10 cellular contexts compared by ENCODE assay signal in genomic region chr1:53410100-53410541, GRCh38. TPM values are rescaled to one million over a fixed set of nuclear protein-coding genes. Genes with fewer than 3 reads are reported as not detected.
DNase-seq lines count a peak whose midpoint lies in the region; ATAC-seq and TF ChIP-seq lines count a peak whose summit lies in the region.
"Had no signal": no experiment of that assay in that cellular context is flagged by ENCODE, and none has a peak within 500 bp of the region (broad histone marks: within the 10 kb centered on the region; RNA-seq: fewer than 3 reads in every experiment).

No MANE protein-coding gene starts in this region.

- no peak for TF ChIP-seq CTCF in activated B cell treated with CpG ODN at 0.5 μM for 24 hours (IDR thresholded peaks at IDR 0.05)
- no peak for TF ChIP-seq CTCF in smooth muscle cell (IDR thresholded peaks at IDR 0.05; ENCODE audit: borderline replicate concordance, insufficient read depth, poor library complexity, severe bottlenecking)

- no peaks in the 10 kb centered on the region for H3K36me3 Mint-ChIP-seq in activated B cell treated with CpG ODN at 0.5 μM for 24 hours (ENCODE audit: low read depth)

- no peak overlapping the region for H3K4me3 Mint-ChIP-seq in activated B cell treated with CpG ODN at 0.5 μM for 24 hours

- H3K4me2 ChIP-seq in smooth muscle cell: no peak overlapping the region

- H4K20me1 ChIP-seq in smooth muscle cell (ENCODE audit: low read depth): no peaks in the 10 kb centered on the region

- no peaks in the 10 kb centered on the region for H3K4me1 Mint-ChIP-seq in activated B cell treated with CpG ODN at 0.5 μM for 24 hours

- no peak overlapping the region for H2AFZ ChIP-seq in smooth muscle cell (ENCODE audit: low read depth)

- 38% methylated on average over 12 of the region's 12 CpGs for WGBS in smooth muscle cell (ENCODE audit: low lambda C conversion rate)

- DNase-seq in Daoy (ENCODE audit: low read depth): peak; percentile 79
- DNase-seq in H7: peak; percentile 54
- DNase-seq in activated B cell treated with CpG ODN at 0.5 μM for 24 hours: no peak
- peak; percentile 55 for DNase-seq in kidney glomerular epithelial cell (lab: John Stamatoyannopoulos, UW)
- DNase-seq in SHP77 treated with DMSO at 0.1 percent for 48 hours (lab: John Stamatoyannopoulos, UW): no peak
- DNase-seq in activated effector memory CD4-positive, alpha-beta T cell treated with anti-CD3 and anti-CD28 coated beads, Interleukin-2, amount 50 U/mL, for 16 hours: no peak
- DNase-seq in smooth muscle cell (lab: John Stamatoyannopoulos, UW; ENCODE audit: unreplicated experiment): no peak
- no peak for DNase-seq in NCI-H1092 (lab: John Stamatoyannopoulos, UW)
- DNase-seq: DND-41 had no signal

- H3K4me3 ChIP-seq in H7 (ENCODE audit: insufficient read depth, low read depth, low read length): no peak overlapping the region
- H3K4me3 ChIP-seq in smooth muscle cell: no peak overlapping the region

- CTCF ChIA-PET in activated B cell treated with CpG ODN at 0.5 μM for 24 hours (lab: Charles Lee): no interaction called here

- peaks cover 27% of the 10 kb centered on the region for H3K27me3 Mint-ChIP-seq in activated B cell treated with CpG ODN at 0.5 μM for 24 hours

- H3K9ac ChIP-seq in smooth muscle cell (ENCODE audit: low read depth): no peak overlapping the region

- no peaks in the 10 kb centered on the region for H3K79me2 ChIP-seq in smooth muscle cell (ENCODE audit: low read depth)

- ATAC-seq in activated B cell treated with CpG ODN at 0.5 μM for 24 hours (ENCODE audit: low read depth): peak; percentile 62

- intact Hi-C loops in activated B cell treated with CpG ODN at 0.5 μM for 24 hours (cut with micrococcal nuclease): no loop called here

- H3K9me3 Mint-ChIP-seq in activated B cell treated with CpG ODN at 0.5 μM for 24 hours: no peaks in the 10 kb centered on the region

- H3K27ac Mint-ChIP-seq in activated B cell treated with CpG ODN at 0.5 μM for 24 hours: no peak overlapping the region

- H3K27me3 ChIP-seq in H7 (ENCODE audit: control insufficient read depth, insufficient read depth, low read length): no peaks in the 10 kb centered on the region; the same call in 1 of the 2 replicates
- no peaks in the 10 kb centered on the region for H3K27me3 ChIP-seq in smooth muscle cell (ENCODE audit: low read depth)

- peaks cover 14% of the 10 kb centered on the region for H3F3A ChIP-seq in smooth muscle cell (ENCODE audit: low read depth)

- POLR2A ChIA-PET in activated B cell treated with CpG ODN at 0.5 μM for 24 hours (lab: Charles Lee): no interaction called here

- H3K36me3 ChIP-seq in H7 (replicated peaks; ENCODE audit: control insufficient read depth, insufficient read depth, low read length) (no peaks in the 10 kb centered on the region), smooth muscle cell (ENCODE audit: low read depth) (no peaks in the 10 kb centered on the region)

- no peak overlapping the region for H3K27ac ChIP-seq in smooth muscle cell (ENCODE audit: low read depth)

- no peaks in the 10 kb centered on the region for H3K9me3 ChIP-seq in smooth muscle cell (replicated peaks; ENCODE audit: low read depth)

- H3K4me1 ChIP-seq in smooth muscle cell (ENCODE audit: low read depth): peaks cover 12% of the 10 kb centered on the region

RNA-seq across cellular contexts. Expression of gene DMRTB1, which starts 49.1 kb away (rescaled TPM):
- total RNA-seq in Daoy (2014; rRNA removed; shearing (Covaris generic)): not detected in 2 replicates
- total RNA-seq in H7 (2014; rRNA removed; shearing (Covaris generic)): 0.22 and 0.55 TPM in 2 replicates
- total RNA-seq in activated B cell treated with CpG ODN at 0.5 μM for 24 hours (not detected in 2 replicates), smooth muscle cell (not detected in 2 replicates)
- polyA plus RNA-seq in smooth muscle cell: not detected in 2 replicates
- polyA plus RNA-seq: esophagus had no signal

Comparison
In these comparisons a context has a peak if more than half of its experiments do, and no peak if none do; other contexts are left out.
1. DNase-seq: peak in Daoy (single experiment), H7 (single experiment) and kidney glomerular epithelial cell (single experiment); none in activated B cell treated with CpG ODN at 0.5 μM for 24 hours (single experiment), SHP77 treated with DMSO at 0.1 percent for 48 hours (single experiment), activated effector memory CD4-positive, alpha-beta T cell treated with anti-CD3 and anti-CD28 coated beads, Interleukin-2, amount 50 U/mL, for 16 hours (single experiment), smooth muscle cell (single experiment) and NCI-H1092 (single experiment).